Comparison of ENCODE assay signal across 11 cellular contexts in genomic region chr22:43862882-43863202, GRCh38. TPM values are rescaled to one million over a fixed set of nuclear protein-coding genes. Genes with fewer than 3 reads are reported as not detected.
DNase-seq lines count a peak whose midpoint lies in the region; ATAC-seq and TF ChIP-seq lines count a peak whose summit lies in the region.
"Had no signal": no experiment of that assay in that cellular context is flagged by ENCODE, and none has a peak within 500 bp of the region (broad histone marks: within the 10 kb centered on the region; RNA-seq: fewer than 3 reads in every experiment).

No MANE protein-coding gene starts in this region.

- H3K27me3 ChIP-seq in cardiac muscle cell (peaks cover 12% of the 10 kb centered on the region), heart right ventricle (peaks cover 0 to 76% (median 67%) of the 10 kb centered on the region in 7 donors)

- H3K36me3 Mint-ChIP-seq in dendritic cell treated with granulocyte-macrophage colony-stimulating factor and Interleukin-4, amounts not matched to agents 40 ng/mL and 50 ng/mL, for 4 days (ENCODE audit: low read depth): no peaks in the 10 kb centered on the region
- no peaks in the 10 kb centered on the region for H3K36me3 Mint-ChIP-seq in type B pancreatic cell
- H3K36me3 Mint-ChIP-seq: activated CD8-positive, alpha-beta memory T cell treated with anti-CD3 and anti-CD28 coated beads, Interleukin-2, amount 10 ng/mL, durations not matched to agents 7 days and 5 days had no signal

- TF ChIP-seq CTCF in cardiac muscle cell (IDR thresholded peaks at IDR 0.05; ENCODE audit: low read depth, low read length) (no peak), heart right ventricle (IDR thresholded peaks at IDR 0.05) (no peak), type B pancreatic cell (conservative IDR thresholded peaks at IDR 0.05) (no peak)

- no peaks in the 10 kb centered on the region for H3K36me3 ChIP-seq in cardiac muscle cell
- no peaks in the 10 kb centered on the region for H3K36me3 ChIP-seq in heart right ventricle
- H3K36me3 ChIP-seq in mesodermal cell (ENCODE audit: control insufficient read depth, insufficient read depth, low read length): no peaks in the 10 kb centered on the region
- H3K36me3 ChIP-seq: neutrophil had no signal

- peaks cover 57% of the 10 kb centered on the region for H3K27me3 Mint-ChIP-seq in dendritic cell treated with granulocyte-macrophage colony-stimulating factor and Interleukin-4, amounts not matched to agents 40 ng/mL and 50 ng/mL, for 4 days
- H3K27me3 Mint-ChIP-seq in type B pancreatic cell: peaks cover 48% of the 10 kb centered on the region

- DNase-seq in cardiac muscle cell (ENCODE audit: low read depth in 1 of 2, low spot score in 1 of 2): no peak
- DNase-seq in heart right ventricle: no peak
- no peak for DNase-seq in type B pancreatic cell (ENCODE audit: extremely low spot score, unreplicated experiment)
- no peak for DNase-seq in activated CD8-positive, alpha-beta memory T cell treated with anti-CD3 and anti-CD28 coated beads, Interleukin-2, amount 50 U/mL, for 48 hours
- DNase-seq in RKO (ENCODE audit: low spot score): no peak
- DNase-seq: activated CD8-positive, alpha-beta memory T cell treated with anti-CD3 and anti-CD28 coated beads, Interleukin-2, amount 10 ng/mL, durations not matched to agents 7 days and 5 days; NCI-H226 had no signal

- intact Hi-C loops in heart right ventricle (cut with DNase I): no loop called here
- intact Hi-C loops in dendritic cell treated with granulocyte-macrophage colony-stimulating factor and Interleukin-4, amounts not matched to agents 40 ng/mL and 50 ng/mL, for 4 days (cut with micrococcal nuclease): no loop called here

- no peaks in the 10 kb centered on the region for H3K4me1 Mint-ChIP-seq in dendritic cell treated with granulocyte-macrophage colony-stimulating factor and Interleukin-4, amounts not matched to agents 40 ng/mL and 50 ng/mL, for 4 days (ENCODE audit: low read depth)
- peaks cover 5% of the 10 kb centered on the region for H3K4me1 Mint-ChIP-seq in type B pancreatic cell (ENCODE audit: unreplicated experiment)

- H3K4me3 ChIP-seq in cardiac muscle cell: peak overlapping the region; percentile 6
- no peak overlapping the region for H3K4me3 ChIP-seq in heart right ventricle
- H3K4me3 ChIP-seq in mesodermal cell (ENCODE audit: extremely low read depth, insufficient read depth, low read length, poor library complexity, severe bottlenecking): peak overlapping the region; percentile 23

- no peaks in the 10 kb centered on the region for H3K4me1 ChIP-seq in cardiac muscle cell (ENCODE audit: low read depth)
- H3K4me1 ChIP-seq in heart right ventricle: peaks cover 0 to 2% (median 0%) of the 10 kb centered on the region in 9 donors
- no peaks in the 10 kb centered on the region for H3K4me1 ChIP-seq in mesodermal cell (ENCODE audit: control insufficient read depth, insufficient read depth, low read length, poor library complexity, severe bottlenecking)

- H3K9me3 Mint-ChIP-seq in dendritic cell treated with granulocyte-macrophage colony-stimulating factor and Interleukin-4, amounts not matched to agents 40 ng/mL and 50 ng/mL, for 4 days: no peaks in the 10 kb centered on the region
- no peaks in the 10 kb centered on the region for H3K9me3 Mint-ChIP-seq in type B pancreatic cell

- H3K4me3 Mint-ChIP-seq in dendritic cell treated with granulocyte-macrophage colony-stimulating factor and Interleukin-4, amounts not matched to agents 40 ng/mL and 50 ng/mL, for 4 days: peak overlapping the region; percentile 52
- peak overlapping the region; percentile 87 for H3K4me3 Mint-ChIP-seq in type B pancreatic cell
- H3K4me3 Mint-ChIP-seq: activated CD8-positive, alpha-beta memory T cell treated with anti-CD3 and anti-CD28 coated beads, Interleukin-2, amount 10 ng/mL, durations not matched to agents 7 days and 5 days had no signal

- no peaks in the 10 kb centered on the region for H3K9me3 ChIP-seq in cardiac muscle cell (ENCODE audit: low read depth)
- peaks cover 0 to under 1% (median 0%) of the 10 kb centered on the region in 11 donors for H3K9me3 ChIP-seq in heart right ventricle
- H3K9me3 ChIP-seq in mesodermal cell (ENCODE audit: control insufficient read depth, low read length): no peaks in the 10 kb centered on the region
- H3K9me3 ChIP-seq: neutrophil had no signal

- H3K27ac ChIP-seq in cardiac muscle cell (no peak overlapping the region), heart right ventricle (no peak overlapping the region), mesodermal cell (ENCODE audit: low read depth, low read length, severe bottlenecking) (no peak overlapping the region)
- H3K27ac ChIP-seq: neutrophil had no signal

- H3K27ac Mint-ChIP-seq in dendritic cell treated with granulocyte-macrophage colony-stimulating factor and Interleukin-4, amounts not matched to agents 40 ng/mL and 50 ng/mL, for 4 days: no peak overlapping the region
- peak overlapping the region; percentile 86 for H3K27ac Mint-ChIP-seq in type B pancreatic cell
- H3K27ac Mint-ChIP-seq: activated CD8-positive, alpha-beta memory T cell treated with anti-CD3 and anti-CD28 coated beads, Interleukin-2, amount 10 ng/mL, durations not matched to agents 7 days and 5 days had no signal

- WGBS in heart right ventricle, 2 donors: 67 to 79% methylated on average over 11 of the region's 11 CpGs
- WGBS in mesodermal cell (ENCODE audit: insufficient coverage in 2 of 2), 2 experiments: 84 to 90% methylated on average over 2 to 10 of the region's 11 CpGs

- ATAC-seq in heart right ventricle (no peak), GM21529 (IDR thresholded peaks at IDR 0.05; ENCODE audit: unreplicated experiment) (no peak)
- ATAC-seq: activated CD8-positive, alpha-beta memory T cell treated with anti-CD3 and anti-CD28 coated beads, Interleukin-2, amount 10 ng/mL, durations not matched to agents 7 days and 5 days had no signal

RNA-seq across cellular contexts. Expression of gene SULT4A1, which starts 0.5 kb away (rescaled TPM):
- 2.2 and 3.2 TPM in 2 replicates for total RNA-seq in cardiac muscle cell
- polyA plus RNA-seq in cardiac muscle cell: 1.3 and 3.7 TPM in 2 replicates
- total RNA-seq in heart right ventricle: 1 to 10 TPM in 1 of 10 donors, under 1 TPM in 7, not detected in 2; 0.19 to 1.2 (median 0.32) TPM
- polyA plus RNA-seq in heart right ventricle: under 1 TPM; 0.25 to 0.29 TPM
- polyA plus RNA-seq in mesodermal cell (2013, experiment 1 of 2): 8.1 TPM
- polyA plus RNA-seq in mesodermal cell (2013, experiment 2 of 2): 5.4 TPM
- 7.5 and 10.8 TPM in 2 replicates for total RNA-seq in type B pancreatic cell (ENCODE audit: low replicate concordance)
- total RNA-seq: activated CD8-positive, alpha-beta memory T cell treated with anti-CD3 and anti-CD28 coated beads, Interleukin-2, amount 10 ng/mL, durations not matched to agents 7 days and 5 days had no signal

RNA-seq across cellular contexts. Expression of gene PNPLA5, which starts 29.0 kb away (rescaled TPM):
- not detected in 2 replicates for total RNA-seq in cardiac muscle cell
- polyA plus RNA-seq in cardiac muscle cell: not detected in 2 replicates
- total RNA-seq in heart right ventricle: not detected
- polyA plus RNA-seq in heart right ventricle: not detected
- polyA plus RNA-seq in mesodermal cell (2013, experiment 1 of 2): not detected
- not detected for polyA plus RNA-seq in mesodermal cell (2013, experiment 2 of 2)
- not detected in 2 replicates for total RNA-seq in type B pancreatic cell (ENCODE audit: low replicate concordance)
- total RNA-seq: activated CD8-positive, alpha-beta memory T cell treated with anti-CD3 and anti-CD28 coated beads, Interleukin-2, amount 10 ng/mL, durations not matched to agents 7 days and 5 days had no signal

RNA-seq across cellular contexts. Expression of gene EFCAB6, which starts 50.7 kb away (rescaled TPM):
- total RNA-seq in cardiac muscle cell (2.2 and 3.8 TPM in 2 replicates), heart right ventricle (1 to 10 TPM; 1.0 to 4.3 (median 1.9) TPM), type B pancreatic cell (ENCODE audit: low replicate concordance) (4.2 and 5.3 TPM in 2 replicates)
- polyA plus RNA-seq in cardiac muscle cell (1.5 and 2.4 TPM in 2 replicates), heart right ventricle (under 1 TPM; 0.25 to 0.44 TPM)
- 0.33 TPM for polyA plus RNA-seq in mesodermal cell (2013, experiment 1 of 2)
- 0.91 TPM for polyA plus RNA-seq in mesodermal cell (2013, experiment 2 of 2)

Comparison
In these comparisons a context has a peak if more than half of its experiments do, and no peak if none do; other contexts are left out.
1. H3K4me3 ChIP-seq: peak in cardiac muscle cell (single experiment) and mesodermal cell (single experiment); none in heart right ventricle (0 of 10).